Comparison of ENCODE assay signal across 11 cellular contexts in genomic region chr6:32975886-32976285, GRCh38. TPM values are rescaled to one million over a fixed set of nuclear protein-coding genes. Genes with fewer than 3 reads are reported as not detected.
DNase-seq lines count a peak whose midpoint lies in the region; ATAC-seq and TF ChIP-seq lines count a peak whose summit lies in the region.
"Had no signal": no experiment of that assay in that cellular context is flagged by ENCODE, and none has a peak within 500 bp of the region (broad histone marks: within the 10 kb centered on the region; RNA-seq: fewer than 3 reads in every experiment).

No MANE protein-coding gene starts in this region.

- H3K27ac ChIP-seq in OCI-LY1 (ENCODE audit: low read depth, low read length, poor library complexity, severe bottlenecking) = no peak overlapping the region
- no peak overlapping the region for H3K27ac ChIP-seq in duodenal mucosa (ENCODE audit: low read depth, low read length)
- H3K27ac ChIP-seq in neural progenitor cell = no peak overlapping the region

- ATAC-seq in HG03469 (IDR thresholded peaks at IDR 0.05; ENCODE audit: unreplicated experiment) = no peak

- TF ChIP-seq CTCF in Caco-2 (IDR thresholded peaks at IDR 0.05; ENCODE audit: insufficient read depth in 1 of 2, low read depth in 1 of 2, low read length in 1 of 2, severe bottlenecking in 1 of 2, unreplicated experiment in 1 of 2) = no peak
- no peak for TF ChIP-seq CTCF in OCI-LY1 (IDR thresholded peaks at IDR 0.05; ENCODE audit: low read length)
- no peak for TF ChIP-seq CTCF in neural progenitor cell (IDR thresholded peaks at IDR 0.05)

- no TSS peak for BruUV-seq in Caco-2 (replicated peaks; lab: Mats Ljungman, UMichigan)

- H3K36me3 Mint-ChIP-seq in Caco-2 (ENCODE audit: insufficient read depth, unreplicated experiment) (peaks cover 100% of the 10 kb centered on the region), neural progenitor cell (peaks cover 78% of the 10 kb centered on the region)

- no peaks in the 10 kb centered on the region for H3K9me3 Mint-ChIP-seq in Caco-2 (ENCODE audit: unreplicated experiment)
- H3K9me3 Mint-ChIP-seq in neural progenitor cell = no peaks in the 10 kb centered on the region

- H3F3A ChIP-seq in OCI-LY1 (ENCODE audit: insufficient read depth, low read length) (peaks cover 22% of the 10 kb centered on the region), neural progenitor cell (ENCODE audit: low read depth) (peaks cover 94% of the 10 kb centered on the region)

- DNase-seq in Caco-2 (no peak), neural progenitor cell (ENCODE audit: low spot score) (no peak), NOMO-1 treated with dmso at 0.1 percent for 144 hours (lab: John Stamatoyannopoulos, UW; ENCODE audit: unreplicated experiment) (no peak), cortex of kidney (lab: John Stamatoyannopoulos, UW) (no peak)
- no peak for DNase-seq in activated effector memory CD4-positive, alpha-beta T cell treated with Interleukin-2 at 50 U/mL for 16 hours
- DNase-seq: effector memory CD4-positive, alpha-beta T cell; NCI-H446 treated with DMSO at 0.1 percent for 48 hours had no signal

- peak overlapping the region; percentile 77; the same call in 1 of the 2 replicates for H3K4me2 ChIP-seq in OCI-LY1 (ENCODE audit: low read length)
- H3K4me2 ChIP-seq in neural progenitor cell = peak overlapping the region; percentile 100

- no peak overlapping the region for H3K9ac ChIP-seq in OCI-LY1 (ENCODE audit: low read length)
- H3K9ac ChIP-seq in duodenal mucosa (ENCODE audit: low read depth in 1 of 2, low read length in 2 of 2) = peak overlapping the region in 1 of 2 donors; percentile 8
- H3K9ac ChIP-seq in neural progenitor cell = no peak overlapping the region

- H3K27me3 Mint-ChIP-seq in Caco-2 (ENCODE audit: insufficient read depth, unreplicated experiment) (no peaks in the 10 kb centered on the region), neural progenitor cell (ENCODE audit: insufficient read depth, low read depth) (peaks cover 21% of the 10 kb centered on the region)

- H3K27ac Mint-ChIP-seq in Caco-2 (ENCODE audit: unreplicated experiment) = no peak overlapping the region
- no peak overlapping the region for H3K27ac Mint-ChIP-seq in neural progenitor cell

- H3K27me3 ChIP-seq in Caco-2 (replicated peaks; ENCODE audit: control insufficient read depth, insufficient read depth, low read length) (no peaks in the 10 kb centered on the region), OCI-LY1 (ENCODE audit: insufficient read depth, low read length) (no peaks in the 10 kb centered on the region), duodenal mucosa (ENCODE audit: control insufficient read depth in 1 of 2, insufficient read depth in 2 of 2, low read length in 2 of 2) (no peaks in the 10 kb centered on the region), neural progenitor cell (no peaks in the 10 kb centered on the region)

- CTCF ChIA-PET in Caco-2 (lab: Charles Lee) = interaction anchor here (2.4 kb wide), 1 partner anchor 9 kb away, joined by 7 read pairs; no protein-coding TSS in a partner anchor

- H4K20me1 ChIP-seq in OCI-LY1 (ENCODE audit: insufficient read depth, low read length) = no peaks in the 10 kb centered on the region; the same call in 1 of the 2 replicates
- peaks cover 87% of the 10 kb centered on the region for H4K20me1 ChIP-seq in neural progenitor cell (ENCODE audit: low read depth)

- peaks cover 23% of the 10 kb centered on the region for H3K36me3 ChIP-seq in Caco-2 (ENCODE audit: control insufficient read depth, insufficient read depth, low read length)
- peaks cover 93% of the 10 kb centered on the region for H3K36me3 ChIP-seq in OCI-LY1 (ENCODE audit: insufficient read depth, low read length)
- peaks cover 68 to 77% of the 10 kb centered on the region in 2 donors for H3K36me3 ChIP-seq in duodenal mucosa (ENCODE audit: control insufficient read depth in 1 of 2, insufficient read depth in 2 of 2, low read length in 2 of 2)
- peaks cover 55% of the 10 kb centered on the region for H3K36me3 ChIP-seq in neural progenitor cell

- H3K4me1 Mint-ChIP-seq in Caco-2 (ENCODE audit: low read depth, unreplicated experiment) = peaks cover 29% of the 10 kb centered on the region
- peaks cover 32% of the 10 kb centered on the region for H3K4me1 Mint-ChIP-seq in neural progenitor cell

- H3K9me2 ChIP-seq in OCI-LY1 (ENCODE audit: low read depth, low read length) = no peaks in the 10 kb centered on the region

- H2AFZ ChIP-seq in OCI-LY1 (ENCODE audit: low read length) (no peak overlapping the region), neural progenitor cell (replicated peaks) (no peak overlapping the region)

- H3K79me2 ChIP-seq in OCI-LY1 (ENCODE audit: insufficient read depth, low read length) = peaks cover 43% of the 10 kb centered on the region
- H3K79me2 ChIP-seq in neural progenitor cell (ENCODE audit: low read depth) = peaks cover 89% of the 10 kb centered on the region

- H3K4me1 ChIP-seq in Caco-2 (peaks cover 47% of the 10 kb centered on the region), OCI-LY1 (ENCODE audit: insufficient read depth, low read length, severe bottlenecking) (peaks cover 26% of the 10 kb centered on the region), duodenal mucosa (ENCODE audit: control insufficient read depth in 1 of 2, insufficient read depth in 2 of 2, low read length in 2 of 2) (peaks cover 51 to 53% of the 10 kb centered on the region in 2 donors), neural progenitor cell (peaks cover 12% of the 10 kb centered on the region)

- POLR2A ChIA-PET in Caco-2 (lab: Charles Lee) = interaction anchor here (0.6 kb wide), 1 partner anchor 274 kb away, joined by 3 read pairs; no protein-coding TSS in a partner anchor

- H3K9me3 ChIP-seq in Caco-2 = no peaks in the 10 kb centered on the region
- no peaks in the 10 kb centered on the region for H3K9me3 ChIP-seq in OCI-LY1 (ENCODE audit: low read length)
- no peaks in the 10 kb centered on the region for H3K9me3 ChIP-seq in duodenal mucosa (ENCODE audit: control insufficient read depth in 1 of 2, low read length in 2 of 2)
- no peaks in the 10 kb centered on the region for H3K9me3 ChIP-seq in neural progenitor cell (ENCODE audit: low read depth)

- H3K4me3 Mint-ChIP-seq in Caco-2 (ENCODE audit: unreplicated experiment) (peak overlapping the region; percentile 85), neural progenitor cell (peak overlapping the region; percentile 94)

- no peak overlapping the region for H3K4me3 ChIP-seq in Caco-2 (ENCODE audit: low read depth, low read length)
- no peak overlapping the region for H3K4me3 ChIP-seq in OCI-LY1 (ENCODE audit: low read depth, low read length, poor library complexity, severe bottlenecking)
- peak overlapping the region; percentile 41 to 84 for H3K4me3 ChIP-seq in duodenal mucosa (ENCODE audit: low read depth in 1 of 2, low read length in 2 of 2)
- H3K4me3 ChIP-seq in neural progenitor cell = peak overlapping the region; percentile 95
- H3K4me3 ChIP-seq: lung had no signal

- intact Hi-C loops in Caco-2 (cut with micrococcal nuclease; ENCODE audit: unreplicated experiment) = no loop called here

RNA-seq across cellular contexts. Expression of gene BRD2, which starts 7.5 kb away (rescaled TPM):
- 199 and 200 TPM in 2 replicates for total RNA-seq in Caco-2 (2022)
- 202 and 211 TPM in 2 replicates for total RNA-seq in neural progenitor cell (ENCODE audit: low replicate concordance)

RNA-seq across cellular contexts. Expression of gene HLA-DMA, which starts 23.0 kb away (rescaled TPM):
- total RNA-seq in Caco-2 (2022) (1.6 and 2.1 TPM in 2 replicates), neural progenitor cell (ENCODE audit: low replicate concordance) (5.1 and 11.9 TPM in 2 replicates)

RNA-seq across cellular contexts. Expression of gene HLA-DOA, which starts 33.5 kb away (rescaled TPM):
- total RNA-seq in Caco-2 (2022) (not detected in 2 replicates), neural progenitor cell (ENCODE audit: low replicate concordance) (38.0 and 52.2 TPM in 2 replicates)

RNA-seq across cellular contexts. Expression of gene HLA-DMB, which starts 35.1 kb away (rescaled TPM):
- total RNA-seq in Caco-2 (2022) (not detected in 2 replicates), neural progenitor cell (ENCODE audit: low replicate concordance) (4.3 and 4.5 TPM in 2 replicates)

Comparison
In these comparisons a context has a peak if more than half of its experiments do, and no peak if none do; other contexts are left out.
1. H3K4me3 ChIP-seq: peak in duodenal mucosa (2 of 2) and neural progenitor cell (single experiment); none in Caco-2 (single experiment) and OCI-LY1 (single experiment).
2. RNA of gene HLA-DOA, which starts 33.5 kb away (total RNA-seq): 38.0 to 52.2 TPM in neural progenitor cell; not detected in Caco-2; every median in the first group is over 10 times any median in the second.